ENCODE assay signal across 27 cellular contexts in genomic region chr5:116898917-116899316, GRCh38.
A peak's percentile ranks its signal among the peaks of the same experiment; 100 is the strongest.
DNase-seq lines count a peak whose midpoint lies in the region; ATAC-seq, FAIRE-seq and TF ChIP-seq lines count a peak whose summit lies in the region.
"Had no signal": no experiment of that assay in that cellular context is flagged by ENCODE, and none has a peak within 500 bp of the region (broad histone marks: within the 10 kb centered on the region; RNA-seq: fewer than 3 reads in every experiment).

No MANE protein-coding gene starts in this region.

- no peaks in the 10 kb centered on the region for H3K27me3 Mint-ChIP-seq in natural killer cell (ENCODE audit: low read depth in 2 of 2)
- H3K27me3 Mint-ChIP-seq: activated naive CD4-positive, alpha-beta T cell treated with anti-CD3 and anti-CD28 coated beads, Interleukin-2, amount 10 ng/mL, durations not matched to agents 7 days and 5 days had no signal

- TF ChIP-seq EP300 in esophagus muscularis mucosa (IDR thresholded peaks at IDR 0.05) = no peak

- H3K4me1 Mint-ChIP-seq in natural killer cell = no peaks in the 10 kb centered on the region
- H3K4me1 Mint-ChIP-seq: activated naive CD4-positive, alpha-beta T cell treated with anti-CD3 and anti-CD28 coated beads, Interleukin-2, amount 10 ng/mL, durations not matched to agents 7 days and 5 days; nephron had no signal

- no peaks in the 10 kb centered on the region for H3K9me3 ChIP-seq in esophagus muscularis mucosa
- H3K9me3 ChIP-seq: left lung, suprapubic skin, uterus had no signal

- 49% methylated on average over 2 of the region's 2 CpGs for WGBS in esophagus muscularis mucosa

- H3K4me1 ChIP-seq in esophagus muscularis mucosa = no peaks in the 10 kb centered on the region
- H3K4me1 ChIP-seq: BLaER1, left lung, suprapubic skin, uterus had no signal

- FAIRE-seq in GM12892 (lab: Jason Lieb, UNC) = peak; percentile 71
- FAIRE-seq: GM18507 had no signal

- no peak for DNase-seq in GM12892 (ENCODE audit: insufficient read length)
- DNase-seq in natural killer cell = no peak
- no peak for DNase-seq in NCI-H526 treated with DMSO at 0.1 percent for 48 hours (lab: John Stamatoyannopoulos, UW)
- DNase-seq in esophagus muscularis mucosa (ENCODE audit: extremely low spot score) = no peak
- no peak for DNase-seq in erythroblast (lab: John Stamatoyannopoulos, UW)
- DNase-seq: activated CD4-positive, CD25-positive, alpha-beta regulatory T cell treated with anti-CD3 and anti-CD28 coated beads, Interleukin-2, amount 50 U/mL, for 72 hours; activated CD8-positive, alpha-beta memory T cell treated with anti-CD3 and anti-CD28 coated beads for 24 hours; activated naive CD4-positive, alpha-beta T cell treated with anti-CD3 and anti-CD28 coated beads, Interleukin-2, amount 10 ng/mL, durations not matched to agents 7 days and 5 days; activated T-cell treated with anti-CD3 and anti-CD28 coated beads, Interleukin-2, amount 50 U/mL, for 4 hours; aorta; cerebellar nuclear complex; effector memory CD4-positive, alpha-beta T cell; glutamatergic neuron; IMR-90; left lung; NCI-H1436; NCI-H69; uterus had no signal

- TF ChIP-seq CTCF in natural killer cell (IDR thresholded peaks at IDR 0.05) (no peak), esophagus muscularis mucosa (IDR thresholded peaks at IDR 0.05) (no peak)

- no peaks in the 10 kb centered on the region for H3K27me3 ChIP-seq in esophagus muscularis mucosa
- H3K27me3 ChIP-seq: BLaER1, suprapubic skin, uterus had no signal

- H3K4me3 Mint-ChIP-seq in natural killer cell = no peak overlapping the region
- H3K4me3 Mint-ChIP-seq: activated naive CD4-positive, alpha-beta T cell treated with anti-CD3 and anti-CD28 coated beads, Interleukin-2, amount 10 ng/mL, durations not matched to agents 7 days and 5 days; activated T-cell treated with anti-CD3 and anti-CD28 coated beads, Interleukin-2, amount 50 U/mL, for 4 hours; mesothelial cell of epicardium; nephron had no signal

- H3K27ac ChIP-seq in esophagus muscularis mucosa (replicated peaks in 1 of 4) = no peak overlapping the region
- H3K27ac ChIP-seq: BLaER1, left lung, suprapubic skin, uterus had no signal

- no peak overlapping the region for H3K27ac Mint-ChIP-seq in natural killer cell
- H3K27ac Mint-ChIP-seq: activated naive CD4-positive, alpha-beta T cell treated with anti-CD3 and anti-CD28 coated beads, Interleukin-2, amount 10 ng/mL, durations not matched to agents 7 days and 5 days; mesothelial cell of epicardium; nephron had no signal

- intact Hi-C loops in natural killer cell (cut with micrococcal nuclease) = no loop called here
- intact Hi-C loops in esophagus muscularis mucosa (cut with DNase I) = no loop called here

- H3K36me3 Mint-ChIP-seq in natural killer cell = no peaks in the 10 kb centered on the region
- H3K36me3 Mint-ChIP-seq: activated naive CD4-positive, alpha-beta T cell treated with anti-CD3 and anti-CD28 coated beads, Interleukin-2, amount 10 ng/mL, durations not matched to agents 7 days and 5 days; mesothelial cell of epicardium had no signal

- H3K4me3 ChIP-seq in esophagus muscularis mucosa = no peak overlapping the region
- H3K4me3 ChIP-seq: BLaER1, left lung, suprapubic skin, uterus had no signal

- H3K9me3 Mint-ChIP-seq in natural killer cell = peaks cover 2 to 10% of the 10 kb centered on the region in 2 donors
- H3K9me3 Mint-ChIP-seq: activated naive CD4-positive, alpha-beta T cell treated with anti-CD3 and anti-CD28 coated beads, Interleukin-2, amount 10 ng/mL, durations not matched to agents 7 days and 5 days; activated T-cell treated with anti-CD3 and anti-CD28 coated beads, Interleukin-2, amount 50 U/mL, for 4 hours; mesothelial cell of epicardium; nephron had no signal

- H3K36me3 ChIP-seq in esophagus muscularis mucosa = no peaks in the 10 kb centered on the region
- H3K36me3 ChIP-seq: BLaER1, left lung, suprapubic skin, uterus had no signal

- TF ChIP-seq POLR2A in GM12892 (IDR thresholded peaks at IDR 0.05; ENCODE audit: low read depth, low read length) (no peak), esophagus muscularis mucosa (IDR thresholded peaks at IDR 0.05; ENCODE audit: low read depth) (no peak), erythroblast (IDR thresholded peaks at IDR 0.05; ENCODE audit: low read length) (no peak)

- peak; percentile 67 for ATAC-seq in GM19324 (IDR thresholded peaks at IDR 0.05; ENCODE audit: low FRiP score, unreplicated experiment)
- peak; percentile 93 for ATAC-seq in HG02870 (IDR thresholded peaks at IDR 0.05; ENCODE audit: unreplicated experiment)
- peak; percentile 85 for ATAC-seq in HG03565 (IDR thresholded peaks at IDR 0.05; ENCODE audit: unreplicated experiment)
- no peak for ATAC-seq in natural killer cell
- ATAC-seq: activated T-cell treated with anti-CD3 and anti-CD28 coated beads, Interleukin-2, amount 50 U/mL, for 4 hours; left lung; sciatic nerve had no signal

Comparison
In these comparisons a context has a peak if more than half of its experiments do, and no peak if none do; other contexts are left out.
1. ATAC-seq: peak in GM19324 (single experiment), HG02870 (single experiment) and HG03565 (single experiment); none in natural killer cell (0 of 3).